8 cellular contexts compared by ENCODE assay signal in the genomic region with DNA sequence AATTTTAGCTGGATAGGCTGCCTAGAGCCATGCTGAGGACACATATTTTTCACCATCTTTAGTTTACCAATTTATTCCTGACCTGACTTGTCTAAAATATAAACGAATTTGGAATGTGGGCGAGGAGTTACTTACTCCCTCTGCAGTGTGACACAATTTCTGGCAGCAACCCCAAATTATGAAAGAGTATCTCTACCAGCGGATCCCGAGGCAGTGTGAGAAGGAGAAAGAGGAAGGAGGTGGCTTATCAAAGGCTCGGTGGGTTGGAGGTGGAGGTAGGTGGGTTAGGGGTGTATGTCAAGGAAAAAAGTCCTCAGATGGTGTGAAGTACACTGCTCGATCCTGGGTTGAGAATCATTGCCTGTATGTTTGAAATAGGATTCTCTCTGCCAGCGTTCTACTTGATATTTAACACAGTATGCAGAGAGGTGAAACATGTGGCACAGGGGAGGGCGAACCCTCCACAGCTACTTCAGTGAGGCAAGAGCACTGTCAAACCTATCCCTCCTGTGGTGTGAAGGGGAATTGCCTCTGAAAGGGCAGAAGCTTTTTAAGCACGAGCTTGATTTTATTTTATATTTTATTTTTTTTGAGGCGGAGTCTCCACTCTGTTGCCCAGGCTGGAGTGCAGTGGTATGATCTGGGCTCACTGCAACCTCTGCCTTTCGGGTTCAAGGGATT.
DNase-seq lines count a peak whose midpoint lies in the region; TF ChIP-seq lines count a peak whose summit lies in the region.

No MANE protein-coding gene starts in this region.

- H4K20me1 ChIP-seq in H9 (ENCODE audit: control insufficient read depth, insufficient read depth, insufficient read length): no peaks in the 10 kb centered on the region

- H3K4ac ChIP-seq in H9 (ENCODE audit: low read depth, low read length): no peak overlapping the region

- peak overlapping the region; percentile 60 for H2AFZ ChIP-seq in H9 (ENCODE audit: low read length)

- no peak overlapping the region for H3K56ac ChIP-seq in H9 (ENCODE audit: insufficient read length, low read depth, low read length)

- no peak overlapping the region for H2BK15ac ChIP-seq in H9 (ENCODE audit: low read depth, low read length)

- no peak overlapping the region for H3K4me2 ChIP-seq in H9 (ENCODE audit: insufficient read depth, insufficient read length, low read length)

- DNase-seq in H9 (peak; percentile 63), NCI-H1694 treated with DMSO at 0.1 percent for 48 hours (lab: John Stamatoyannopoulos, UW) (peak; percentile 29), germinal center (ENCODE audit: low spot score) (peak; percentile 31), NCI-H1105 (lab: John Stamatoyannopoulos, UW) (no peak), DMS153 (lab: John Stamatoyannopoulos, UW) (no peak)
- peak; percentile 17 for DNase-seq in activated CD4-positive, alpha-beta memory T cell treated with anti-CD3 and anti-CD28 coated beads, Interleukin-2, amount 10 ng/mL, durations not matched to agents 7 days and 5 days
- peak; percentile 14 for DNase-seq in stimulated activated CD4-positive, alpha-beta T cell treated with anti-CD3 and anti-CD28 coated beads, Interleukin-4, amount 100 ng/mL, for 24 hours

- peaks cover 4% of the 10 kb centered on the region; the same call in 1 of the 2 replicates for H3K4me1 ChIP-seq in H9 (ENCODE audit: insufficient read depth, low read length)

- no peak overlapping the region for H3K4me3 Mint-ChIP-seq in H9
- no peak overlapping the region for H3K4me3 Mint-ChIP-seq in activated CD4-positive, alpha-beta memory T cell treated with anti-CD3 and anti-CD28 coated beads, Interleukin-2, amount 10 ng/mL, durations not matched to agents 7 days and 5 days

- H3K27ac ChIP-seq in H9 (ENCODE audit: insufficient read length, low read depth, low read length): no peak overlapping the region

- no peak overlapping the region for H2BK12ac ChIP-seq in H9 (ENCODE audit: insufficient read length, low read depth, low read length)

- H2BK5ac ChIP-seq in H9 (ENCODE audit: insufficient read length, low read length): no peak overlapping the region

- no peak overlapping the region for H3K27ac Mint-ChIP-seq in H9
- no peak overlapping the region for H3K27ac Mint-ChIP-seq in activated CD4-positive, alpha-beta memory T cell treated with anti-CD3 and anti-CD28 coated beads, Interleukin-2, amount 10 ng/mL, durations not matched to agents 7 days and 5 days

- no peak overlapping the region for H2AK5ac ChIP-seq in H9 (ENCODE audit: insufficient read length, low read length)

- no CpG with 5 or more reads among the region's 11 CpGs for WGBS in H9 (ENCODE audit: extremely low coverage, insufficient read length, low lambda C conversion rate)

- no peaks in the 10 kb centered on the region for H3K79me1 ChIP-seq in H9 (ENCODE audit: insufficient read depth, low read depth, low read length, poor library complexity, severe bottlenecking)

- H3K9me3 Mint-ChIP-seq in H9: peaks cover 5 to 11% of the 10 kb centered on the region in 2 experiments; a peak in 3 of 5 replicates
- no peaks in the 10 kb centered on the region for H3K9me3 Mint-ChIP-seq in activated CD4-positive, alpha-beta memory T cell treated with anti-CD3 and anti-CD28 coated beads, Interleukin-2, amount 10 ng/mL, durations not matched to agents 7 days and 5 days

- H4K91ac ChIP-seq in H9 (ENCODE audit: insufficient read length, low read depth, low read length): no peak overlapping the region

- CTCF ChIA-PET in activated CD4-positive, alpha-beta memory T cell treated with anti-CD3 and anti-CD28 coated beads, Interleukin-2, amount 10 ng/mL, durations not matched to agents 7 days and 5 days (lab: Charles Lee): interaction anchor here (0.7 to 1.1 kb wide), 4 partner anchors 23 to 113 kb away, joined by 3 to 4 read pairs (median 3); a partner anchor contains a TSS

- no peaks in the 10 kb centered on the region for H3K27me3 ChIP-seq in H9 (ENCODE audit: insufficient read depth, low read length)

- TF ChIP-seq CTCF in GM12872 (IDR thresholded peaks at IDR 0.05; ENCODE audit: insufficient read depth, low read depth, low read length) (peak; percentile 74), H9 (conservative IDR thresholded peaks at IDR 0.05) (peak; percentile 68)

- H3K4me1 Mint-ChIP-seq in H9: peaks cover 20 to 40% of the 10 kb centered on the region in 2 experiments
- H3K4me1 Mint-ChIP-seq in activated CD4-positive, alpha-beta memory T cell treated with anti-CD3 and anti-CD28 coated beads, Interleukin-2, amount 10 ng/mL, durations not matched to agents 7 days and 5 days: no peaks in the 10 kb centered on the region

- H3K36me3 Mint-ChIP-seq in H9 (ENCODE audit: insufficient read depth in 1 of 3, low read depth in 3 of 3): peaks cover 0 to 16% (median 2%) of the 10 kb centered on the region in 3 experiments; a peak in 4 of 7 replicates
- H3K36me3 Mint-ChIP-seq in activated CD4-positive, alpha-beta memory T cell treated with anti-CD3 and anti-CD28 coated beads, Interleukin-2, amount 10 ng/mL, durations not matched to agents 7 days and 5 days (ENCODE audit: low read depth): no peaks in the 10 kb centered on the region

- H3K9me3 ChIP-seq in H9 (ENCODE audit: control insufficient read depth, low read depth, low read length): peaks cover 5% of the 10 kb centered on the region

- H3K23me2 ChIP-seq in H9 (ENCODE audit: insufficient read length, low read depth, low read length, poor library complexity, severe bottlenecking): no peaks in the 10 kb centered on the region

- H3T11ph ChIP-seq in H9 (ENCODE audit: low read length): no peak overlapping the region

- H4K5ac ChIP-seq in H9 (ENCODE audit: insufficient read length, low read depth, low read length): no peak overlapping the region

- H3K23ac ChIP-seq in H9 (ENCODE audit: insufficient read length, low read depth, low read length): no peak overlapping the region

- H3K14ac ChIP-seq in H9 (ENCODE audit: insufficient read depth, low read length): no peak overlapping the region

- no peak overlapping the region for H3K9ac ChIP-seq in H9 (ENCODE audit: extremely low read depth, insufficient read length, low read length)

- H3K18ac ChIP-seq in H9 (ENCODE audit: insufficient read length, low read depth, low read length): no peak overlapping the region

- no peak overlapping the region for H2BK120ac ChIP-seq in H9 (ENCODE audit: low read depth, low read length, poor library complexity, severe bottlenecking)

- H3K27me3 Mint-ChIP-seq in H9 (ENCODE audit: low read depth): no peaks in the 10 kb centered on the region
- peaks cover 32% of the 10 kb centered on the region for H3K27me3 Mint-ChIP-seq in activated CD4-positive, alpha-beta memory T cell treated with anti-CD3 and anti-CD28 coated beads, Interleukin-2, amount 10 ng/mL, durations not matched to agents 7 days and 5 days

- no peak overlapping the region for H4K8ac ChIP-seq in H9 (replicated peaks; ENCODE audit: insufficient read length, low read depth, low read length)

- POLR2A ChIA-PET in activated CD4-positive, alpha-beta memory T cell treated with anti-CD3 and anti-CD28 coated beads, Interleukin-2, amount 10 ng/mL, durations not matched to agents 7 days and 5 days (lab: Charles Lee): no interaction called here

- no peak overlapping the region for H2BK20ac ChIP-seq in H9 (ENCODE audit: low read depth, low read length, poor library complexity, severe bottlenecking)

- no peaks in the 10 kb centered on the region for H3K79me2 ChIP-seq in H9 (ENCODE audit: insufficient read depth, low read length)

Comparison
In these comparisons a context has a peak if more than half of its experiments do, and no peak if none do; other contexts are left out.
1. DNase-seq: peak in H9 (single experiment), NCI-H1694 treated with DMSO at 0.1 percent for 48 hours (single experiment), activated CD4-positive, alpha-beta memory T cell treated with anti-CD3 and anti-CD28 coated beads, Interleukin-2, amount 10 ng/mL, durations not matched to agents 7 days and 5 days (single experiment), germinal center (single experiment) and stimulated activated CD4-positive, alpha-beta T cell treated with anti-CD3 and anti-CD28 coated beads, Interleukin-4, amount 100 ng/mL, for 24 hours (single experiment); none in NCI-H1105 (single experiment) and DMS153 (single experiment).